ENCODE assay signal across 21 cellular contexts in the genomic region with DNA sequence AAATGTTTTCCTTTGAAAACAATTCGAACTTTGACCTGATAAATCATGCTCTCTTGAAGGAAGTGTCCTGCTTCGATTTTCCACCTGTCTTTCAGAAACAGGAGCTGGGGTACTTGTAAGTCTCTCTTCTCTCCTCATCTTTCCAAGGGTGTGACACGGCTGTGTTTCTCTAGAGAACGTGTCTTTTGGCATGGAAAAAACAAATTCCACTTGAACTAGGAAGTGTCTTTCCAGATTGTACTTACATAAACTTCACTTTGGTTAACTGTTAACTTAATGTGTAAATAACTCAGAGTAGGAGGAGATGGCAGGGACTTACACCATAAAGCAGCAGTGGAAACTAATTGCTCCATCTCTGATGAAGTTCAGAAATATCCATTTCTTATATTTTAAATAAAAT. TPM values are rescaled to one million over a fixed set of nuclear protein-coding genes. Genes with fewer than 3 reads are reported as not detected.
DNase-seq lines count a peak whose midpoint lies in the region; ATAC-seq and TF ChIP-seq lines count a peak whose summit lies in the region.
"Had no signal": no experiment of that assay in that cellular context is flagged by ENCODE, and none has a peak within 500 bp of the region (broad histone marks: within the 10 kb centered on the region; RNA-seq: fewer than 3 reads in every experiment).

No MANE protein-coding gene starts in this region.

- peaks cover 18% of the 10 kb centered on the region for H3K4me1 Mint-ChIP-seq in chondrocyte (ENCODE audit: low read depth)

- peaks cover 60% of the 10 kb centered on the region for H3K27me3 Mint-ChIP-seq in chondrocyte (ENCODE audit: low read depth)

- TF ChIP-seq CTCF in 22Rv1 (IDR thresholded peaks at IDR 0.05) (no peak), osteoblast (IDR thresholded peaks at IDR 0.05; ENCODE audit: extremely low read depth, low read depth, low read length) (no peak), foreskin fibroblast (IDR thresholded peaks at IDR 0.05; ENCODE audit: low read depth, low read length) (no peak), chondrocyte (IDR thresholded peaks at IDR 0.05) (no peak), MM.1S (IDR thresholded peaks at IDR 0.05; ENCODE audit: low read length) (no peak)

- DNase-seq in HuH-7 (ENCODE audit: low spot score) (peak; percentile 61), left lobe of liver (ENCODE audit: low spot score) (no peak), osteoblast (ENCODE audit: insufficient read length, low spot score, missing footprints) (peak; percentile 50), foreskin fibroblast (no peak), chondrocyte (ENCODE audit: low spot score) (no peak), MM.1S (no peak), GDM1 (lab: John Stamatoyannopoulos, UW) (no peak)
- DNase-seq: 8988T; BE2C; CD4-positive, CD25-positive, alpha-beta regulatory T cell; COR-L47; Kasumi-1; NCI-H1105; NCI-H2081; NCI-H748 treated with DMSO at 0.1 percent for 48 hours; NK-92 treated with Interleukin-12 subunit alpha and Interleukin-12 subunit beta, amount 100 ng/mL, for 24 hours; Peyer's patch had no signal

- H3K4me3 ChIP-seq in osteoblast (ENCODE audit: insufficient read depth, low read length) (no peak overlapping the region), foreskin fibroblast (ENCODE audit: low read depth in 1 of 2, low read length in 2 of 2) (no peak overlapping the region), MM.1S (ENCODE audit: low read length) (no peak overlapping the region)
- H3K4me3 ChIP-seq: Peyer's patch, SJSA1 had no signal

- H3K4me2 ChIP-seq in osteoblast (ENCODE audit: insufficient read depth, low read length) (no peak overlapping the region), MM.1S (ENCODE audit: low read depth, low read length) (no peak overlapping the region)

- H3K9ac ChIP-seq in MM.1S (ENCODE audit: low read length), result no peak overlapping the region

- no peaks in the 10 kb centered on the region for H4K20me1 ChIP-seq in osteoblast (ENCODE audit: insufficient read depth, low read length)
- H4K20me1 ChIP-seq in MM.1S (ENCODE audit: insufficient read depth, low read length), result no peaks in the 10 kb centered on the region

- peak overlapping the region; percentile 59 for H3K27ac ChIP-seq in 22Rv1
- no peak overlapping the region for H3K27ac ChIP-seq in osteoblast (ENCODE audit: low read depth, low read length)
- no peak overlapping the region for H3K27ac ChIP-seq in MM.1S (ENCODE audit: low read length)
- H3K27ac ChIP-seq: Peyer's patch, SJSA1 had no signal

- H3K79me2 ChIP-seq in osteoblast (ENCODE audit: insufficient read depth, low read length) (no peaks in the 10 kb centered on the region), MM.1S (ENCODE audit: low read length) (no peaks in the 10 kb centered on the region)

- H3K27ac Mint-ChIP-seq in chondrocyte (ENCODE audit: unreplicated experiment), result no peak overlapping the region
- H3K27ac Mint-ChIP-seq: CD4-positive, CD25-positive, alpha-beta regulatory T cell; IgD-negative memory B cell had no signal

- H3K4me1 ChIP-seq in osteoblast (ENCODE audit: insufficient read depth, low read length) (no peaks in the 10 kb centered on the region), MM.1S (ENCODE audit: low read length) (no peaks in the 10 kb centered on the region)
- H3K4me1 ChIP-seq: BE2C, Peyer's patch, SJSA1 had no signal

- no peaks in the 10 kb centered on the region for H3K9me2 ChIP-seq in MM.1S (replicated peaks; ENCODE audit: insufficient read depth, low read length)

- no peaks in the 10 kb centered on the region for H3K36me3 ChIP-seq in osteoblast (ENCODE audit: insufficient read depth, low read length)
- H3K36me3 ChIP-seq in MM.1S (replicated peaks; ENCODE audit: insufficient read depth, low read length), result no peaks in the 10 kb centered on the region
- H3K36me3 ChIP-seq: BE2C, Peyer's patch, SJSA1 had no signal

- H2AFZ ChIP-seq in osteoblast (ENCODE audit: low read length), result no peak overlapping the region
- H2AFZ ChIP-seq in MM.1S (ENCODE audit: low read length), result no peak overlapping the region

- H3K9me3 ChIP-seq in osteoblast (ENCODE audit: low read depth, low read length), result no peaks in the 10 kb centered on the region
- no peaks in the 10 kb centered on the region for H3K9me3 ChIP-seq in MM.1S (replicated peaks; ENCODE audit: insufficient read depth, low read length)
- H3K9me3 ChIP-seq: BE2C, Peyer's patch, SJSA1 had no signal

- H3K9me3 Mint-ChIP-seq in chondrocyte (ENCODE audit: low read depth), result no peaks in the 10 kb centered on the region
- H3K9me3 Mint-ChIP-seq: IgD-negative memory B cell had no signal

- no peaks in the 10 kb centered on the region for H3F3A ChIP-seq in MM.1S (ENCODE audit: insufficient read depth, low read length)

- peak; percentile 93 for ATAC-seq in left lobe of liver

- H3K4me3 Mint-ChIP-seq in chondrocyte (ENCODE audit: unreplicated experiment), result no peak overlapping the region
- H3K4me3 Mint-ChIP-seq: CD4-positive, CD25-positive, alpha-beta regulatory T cell; IgD-negative memory B cell had no signal

- no peaks in the 10 kb centered on the region for H3K36me3 Mint-ChIP-seq in chondrocyte (ENCODE audit: low read depth)
- H3K36me3 Mint-ChIP-seq: CD4-positive, CD25-positive, alpha-beta regulatory T cell; IgD-negative memory B cell had no signal

- peaks cover 25% of the 10 kb centered on the region for H3K27me3 ChIP-seq in osteoblast (ENCODE audit: insufficient read depth, low read length)
- 0 out of 2 replicates have a peak, but pooled peaks cover 5% of the 10 kb centered on the region for H3K27me3 ChIP-seq in MM.1S (replicated peaks; ENCODE audit: insufficient read depth, low read length)
- H3K27me3 ChIP-seq: Peyer's patch had no signal

RNA-seq across cellular contexts. Expression of a gene that starts 4.2 kb away (rescaled TPM):
- total RNA-seq in left lobe of liver (not detected), osteoblast (not detected in 2 replicates), chondrocyte (0.10 to 0.20 TPM in 2 of 3 replicates, not detected in the other)
- total RNA-seq: CD4-positive, CD25-positive, alpha-beta regulatory T cell; H4; Peyer's patch; SJSA1 had no signal

Comparison
In these comparisons a context has a peak if more than half of its experiments do, and no peak if none do; other contexts are left out.
1. DNase-seq: peak in HuH-7 (single experiment) and osteoblast (single experiment); none in left lobe of liver (single experiment), foreskin fibroblast (0 of 2), chondrocyte (single experiment), MM.1S (single experiment) and GDM1 (single experiment).